1 cellular context compared by ENCODE assay signal in the genomic region with DNA sequence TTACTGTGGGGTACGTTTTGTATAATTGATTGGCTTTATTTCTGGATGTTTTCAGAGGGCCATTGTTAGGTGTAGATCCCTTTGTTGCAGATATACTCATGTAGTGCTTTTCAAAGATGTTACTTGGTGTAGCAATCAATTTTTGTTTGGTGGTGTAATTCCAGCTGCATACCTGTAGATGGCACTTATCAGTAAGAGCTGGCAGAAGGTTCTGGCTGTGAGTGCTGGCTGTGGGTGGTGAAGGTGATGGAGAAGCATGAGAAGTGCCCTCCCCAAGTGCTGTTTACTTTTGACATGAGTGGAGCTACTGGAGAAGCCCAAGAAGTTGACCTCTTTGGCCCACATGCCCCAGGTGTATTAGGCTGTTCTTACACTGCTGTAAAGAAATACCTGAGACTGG.
TF ChIP-seq lines count a peak whose summit lies in the region.

No MANE protein-coding gene starts in this region.

TF ChIP-seq in K562, 482 proteins besides CTCF, POLR2A, EP300 and RAD21 (continued from another document):
- TF ChIP-seq PKNOX1 (IDR thresholded peaks at IDR 0.05) (no peak), HDAC3 (IDR thresholded peaks at IDR 0.05; ENCODE audit: borderline replicate concordance, partially characterized antibody) (no peak), MYC (IDR thresholded peaks at IDR 0.05; ENCODE audit: low read depth, low read length) (no peak), MYC (CRISPR knock-in tag; IDR thresholded peaks at IDR 0.05; ENCODE audit: borderline replicate concordance, low read depth) (no peak), PHB (CRISPR knock-in tag; IDR thresholded peaks at IDR 0.05) (no peak), MXD1 (CRISPR knock-in tag; IDR thresholded peaks at IDR 0.05; ENCODE audit: borderline replicate concordance, poor library complexity, severe bottlenecking) (no peak), XRCC3 (IDR thresholded peaks at IDR 0.05) (no peak), ATF1 (CRISPR knock-in tag; IDR thresholded peaks at IDR 0.05) (no peak), ATF1 (tag; IDR thresholded peaks at IDR 0.05) (no peak), CREM (IDR thresholded peaks at IDR 0.05; ENCODE audit: low read depth) (no peak), ZFP30 (CRISPR knock-in tag; IDR thresholded peaks at IDR 0.05; ENCODE audit: borderline replicate concordance) (no peak), TAF15 (IDR thresholded peaks at IDR 0.05; ENCODE audit: low read depth, low read length) (no peak), GTF2F1 (IDR thresholded peaks at IDR 0.05; ENCODE audit: low read depth, low read length) (no peak)
